In the genomic region with DNA sequence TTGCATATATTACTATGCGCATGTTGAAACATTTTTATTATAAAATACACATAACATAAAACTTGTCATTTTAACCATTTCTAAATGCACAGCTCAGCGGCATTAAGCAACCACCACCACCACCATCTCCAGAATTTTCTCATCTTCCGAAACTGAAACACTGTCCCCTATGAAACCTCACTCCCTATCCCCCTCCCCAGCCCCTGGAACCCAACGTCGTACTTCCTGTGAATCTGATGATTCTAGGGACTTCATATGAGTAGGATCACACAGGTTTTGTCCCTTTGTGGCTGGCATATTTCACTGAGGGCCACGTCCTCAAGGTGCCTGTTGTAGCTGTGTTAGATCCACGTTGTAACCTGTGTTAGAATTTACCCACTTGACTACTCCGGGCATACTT, we compare ENCODE assay signal across 8 cellular contexts. TPM values are rescaled to one million over a fixed set of nuclear protein-coding genes. Genes with fewer than 3 reads are reported as not detected.
DNase-seq lines count a peak whose midpoint lies in the region; ATAC-seq and TF ChIP-seq lines count a peak whose summit lies in the region.

No MANE protein-coding gene starts in this region.

- peak overlapping the region; percentile 96 for H2AFZ ChIP-seq in Loucy (ENCODE audit: low read length)

- peak overlapping the region; percentile 86 for H3K4me3 ChIP-seq in Loucy (ENCODE audit: low read length, poor library complexity, severe bottlenecking)

- peak overlapping the region; percentile 79 for H3K4me2 ChIP-seq in Loucy (ENCODE audit: low read depth, low read length, poor library complexity, severe bottlenecking)

- peaks cover 4% of the 10 kb centered on the region for H3K36me3 Mint-ChIP-seq in CD4-positive, alpha-beta T cell (ENCODE audit: low read depth)
- peaks cover 1% of the 10 kb centered on the region for H3K36me3 Mint-ChIP-seq in chondrocyte (ENCODE audit: low read depth)
- H3K36me3 Mint-ChIP-seq in neural crest cell (ENCODE audit: low read depth) = no peaks in the 10 kb centered on the region

- H3K27me3 ChIP-seq in CD4-positive, alpha-beta T cell (ENCODE audit: control insufficient read depth, insufficient read depth, low read length) = no peaks in the 10 kb centered on the region
- no peaks in the 10 kb centered on the region for H3K27me3 ChIP-seq in Loucy (ENCODE audit: insufficient read depth, low read length, poor library complexity, severe bottlenecking)

- intact Hi-C loops in CD4-positive, alpha-beta T cell (cut with DNase I, micrococcal nuclease) = loop anchor here in 1 of 2 experiments (5.0 kb wide), 4 partner anchors 37 to 137 kb away; a partner anchor contains a TSS

- no peaks in the 10 kb centered on the region for H3K9me3 Mint-ChIP-seq in CD4-positive, alpha-beta T cell
- H3K9me3 Mint-ChIP-seq in chondrocyte (ENCODE audit: low read depth) = no peaks in the 10 kb centered on the region
- no peaks in the 10 kb centered on the region for H3K9me3 Mint-ChIP-seq in neural crest cell

- no peak for ATAC-seq in CD4-positive, alpha-beta T cell (ENCODE audit: poor library complexity)
- ATAC-seq in GM21529 (IDR thresholded peaks at IDR 0.05; ENCODE audit: unreplicated experiment) (no peak), GM19455 (IDR thresholded peaks at IDR 0.05; ENCODE audit: unreplicated experiment) (no peak), HG03175 (IDR thresholded peaks at IDR 0.05; ENCODE audit: unreplicated experiment) (no peak)

- H3K4me3 Mint-ChIP-seq in CD4-positive, alpha-beta T cell = peak overlapping the region; percentile 84
- H3K4me3 Mint-ChIP-seq in chondrocyte (ENCODE audit: unreplicated experiment) (peak overlapping the region; percentile 23), neural crest cell (peak overlapping the region; percentile 92)

- H3K36me3 ChIP-seq in Loucy (ENCODE audit: insufficient read depth, low read length) = no peaks in the 10 kb centered on the region

- H3K9me2 ChIP-seq in Loucy (replicated peaks; ENCODE audit: low read depth, low read length) = no peaks in the 10 kb centered on the region

- H3K27ac Mint-ChIP-seq in CD4-positive, alpha-beta T cell = peak overlapping the region; percentile 72
- H3K27ac Mint-ChIP-seq in chondrocyte (ENCODE audit: unreplicated experiment) (peak overlapping the region; percentile 67), neural crest cell (ENCODE audit: unreplicated experiment) (no peak overlapping the region)

- CTCF ChIA-PET in CD4-positive, alpha-beta T cell (lab: Charles Lee) = interaction anchor here (2.3 kb wide), 1 partner anchor 16 kb away, joined by 7 read pairs; no protein-coding TSS in a partner anchor

- peaks cover 23% of the 10 kb centered on the region for H3K4me1 Mint-ChIP-seq in CD4-positive, alpha-beta T cell (ENCODE audit: low read depth)
- peaks cover 24% of the 10 kb centered on the region for H3K4me1 Mint-ChIP-seq in chondrocyte (ENCODE audit: low read depth)
- H3K4me1 Mint-ChIP-seq in neural crest cell = peaks cover 17% of the 10 kb centered on the region

- no peak for DNase-seq in CD4-positive, alpha-beta T cell
- DNase-seq in chondrocyte (ENCODE audit: low spot score) = no peak
- DNase-seq in neural crest cell (ENCODE audit: low read depth, low spot score) = no peak
- DNase-seq in NCI-H226 = no peak

- POLR2A ChIA-PET in CD4-positive, alpha-beta T cell (lab: Charles Lee) = interaction anchor here (1.0 to 1.3 kb wide), 2 partner anchors 58 to 59 kb away, joined by 3 read pairs; a partner anchor contains a TSS

- H3F3A ChIP-seq in Loucy (ENCODE audit: low read depth) = no peaks in the 10 kb centered on the region

- no peaks in the 10 kb centered on the region for H3K9me3 ChIP-seq in CD4-positive, alpha-beta T cell (ENCODE audit: control insufficient read depth, low read length)
- no peaks in the 10 kb centered on the region for H3K9me3 ChIP-seq in Loucy (ENCODE audit: insufficient read depth, low read depth, low read length)

- H3K27me3 Mint-ChIP-seq in CD4-positive, alpha-beta T cell = no peaks in the 10 kb centered on the region
- H3K27me3 Mint-ChIP-seq in chondrocyte (ENCODE audit: low read depth) = no peaks in the 10 kb centered on the region
- H3K27me3 Mint-ChIP-seq in neural crest cell (ENCODE audit: low read depth) = no peaks in the 10 kb centered on the region

- H3K4me1 ChIP-seq in Loucy (ENCODE audit: insufficient read depth, low read length, poor library complexity, severe bottlenecking) = peaks cover 23% of the 10 kb centered on the region

- no peak for TF ChIP-seq CTCF in CD4-positive, alpha-beta T cell (IDR thresholded peaks at IDR 0.05)
- no peak for TF ChIP-seq CTCF in Loucy (conservative IDR thresholded peaks at IDR 0.05; ENCODE audit: low read length)
- no peak for TF ChIP-seq CTCF in chondrocyte (IDR thresholded peaks at IDR 0.05)
- TF ChIP-seq CTCF in neural crest cell (conservative IDR thresholded peaks at IDR 0.05) = no peak

- peak overlapping the region; percentile 68 for H3K9ac ChIP-seq in Loucy (ENCODE audit: low read depth, low read length, poor library complexity, severe bottlenecking)

- H4K20me1 ChIP-seq in Loucy (ENCODE audit: insufficient read depth, low read length, poor library complexity, severe bottlenecking) = peaks cover 29% of the 10 kb centered on the region

- H3K79me2 ChIP-seq in Loucy (ENCODE audit: insufficient read depth, low read length) = peaks cover 39% of the 10 kb centered on the region

- no peak overlapping the region for H3K27ac ChIP-seq in CD4-positive, alpha-beta T cell (ENCODE audit: low read depth, low read length)

RNA-seq across cellular contexts. Expression of a gene that starts 0.7 kb away (rescaled TPM):
- 10 to 100 TPM; 72.7 to 77.6 TPM for total RNA-seq in CD4-positive, alpha-beta T cell
- total RNA-seq in chondrocyte = 131 to 168 TPM (median 158 TPM) in 3 replicates
- 171 and 178 TPM in 2 replicates for total RNA-seq in neural crest cell

RNA-seq across cellular contexts. Expression of a gene that starts 28.8 kb away (rescaled TPM):
- total RNA-seq in CD4-positive, alpha-beta T cell = under 1 TPM in 1 of 2 experiments, not detected in 1; 0.08 TPM
- total RNA-seq in chondrocyte = not detected in 3 replicates
- not detected in 2 replicates for total RNA-seq in neural crest cell

RNA-seq across cellular contexts. Expression of a gene that starts 57.7 kb away (rescaled TPM):
- total RNA-seq in CD4-positive, alpha-beta T cell = 10 to 100 TPM; 11.2 to 14.2 TPM
- total RNA-seq in chondrocyte (19.5 to 21.9 TPM (median 19.7 TPM) in 3 replicates), neural crest cell (33.9 and 34.8 TPM in 2 replicates)

RNA-seq across cellular contexts. Expression of a gene that starts 57.9 kb away (rescaled TPM):
- total RNA-seq in CD4-positive, alpha-beta T cell = under 1 TPM; 0.59 to 0.60 TPM
- total RNA-seq in chondrocyte (0.47 to 1.3 TPM (median 0.92 TPM) in 3 replicates), neural crest cell (0.19 and 0.27 TPM in 2 replicates)

RNA-seq across cellular contexts. Expression of a gene that starts 57.9 kb away (rescaled TPM):
- total RNA-seq in CD4-positive, alpha-beta T cell = 10 to 100 TPM; 44.2 to 47.2 TPM
- 29.4 to 29.9 TPM (median 29.5 TPM) in 3 replicates for total RNA-seq in chondrocyte
- total RNA-seq in neural crest cell = 15.2 and 15.7 TPM in 2 replicates

Comparison
In these comparisons a context has a peak if more than half of its experiments do, and no peak if none do; other contexts are left out.
1. H3K4me3 Mint-ChIP-seq: peak in every context shown above with its lines; median percentile 92 in neural crest cell; 84 in CD4-positive, alpha-beta T cell; 23 in chondrocyte.